Comparison of ENCODE assay signal across 11 cellular contexts in genomic region chr2:120546077-120546864, GRCh38.
DNase-seq lines count a peak whose midpoint lies in the region; ATAC-seq, FAIRE-seq and TF ChIP-seq lines count a peak whose summit lies in the region.
"Had no signal": no experiment of that assay in that cellular context is flagged by ENCODE, and none has a peak within 500 bp of the region (broad histone marks: within the 10 kb centered on the region; RNA-seq: fewer than 3 reads in every experiment).

No MANE protein-coding gene starts in this region.

- H3K9me3 ChIP-seq in HepG2 (ENCODE audit: low read length) (no peaks in the 10 kb centered on the region), upper lobe of right lung (no peaks in the 10 kb centered on the region)
- H3K9me3 ChIP-seq: adrenal gland had no signal

- BruUV-seq in HepG2 (replicated peaks; lab: Mats Ljungman, UMichigan): TSS peak; percentile 98

- H3K4me3 ChIP-seq in bronchial epithelial cell (ENCODE audit: low read depth, low read length) (no peak overlapping the region), HepG2 (replicated peaks in 1 of 3; ENCODE audit: insufficient read depth in 1 of 3, low read depth in 2 of 3, low read length in 3 of 3) (peak overlapping the region; percentile 22 to 53 (median 30)), upper lobe of right lung (no peak overlapping the region)
- H3K4me3 ChIP-seq: adrenal gland had no signal

- no peaks in the 10 kb centered on the region for H3K79me2 ChIP-seq in HepG2 (ENCODE audit: insufficient read depth, low read length)

- TF ChIP-seq EP300 in HepG2 (IDR thresholded peaks at IDR 0.05; ENCODE audit: low read depth in 2 of 2, low read length in 2 of 2): peak in 1 of 2 experiments; percentile 80; a peak in 2 of 4 replicates
- TF ChIP-seq EP300 in HepG2 (CRISPR knock-in tag; IDR thresholded peaks at IDR 0.05; ENCODE audit: borderline replicate concordance): peak; percentile 61; the same call in 1 of the 2 replicates

- H3K27ac ChIP-seq in HepG2 (ENCODE audit: extremely low read length, insufficient read depth, low read length): peak overlapping the region; percentile 83
- H3K27ac ChIP-seq in upper lobe of right lung: no peak overlapping the region
- H3K27ac ChIP-seq: adrenal gland had no signal

- peak; percentile 19 to 46; a peak in 2 of 4 replicates for TF ChIP-seq POLR2A in HepG2 (IDR thresholded peaks at IDR 0.05; ENCODE audit: insufficient read depth in 1 of 2, low read depth in 2 of 2, low read length in 2 of 2)

- no peaks in the 10 kb centered on the region for H3K27me3 ChIP-seq in bronchial epithelial cell (ENCODE audit: control insufficient read depth, insufficient read depth, low read length)
- no peaks in the 10 kb centered on the region for H3K27me3 ChIP-seq in HepG2 (ENCODE audit: control insufficient read depth in 1 of 2, insufficient read depth in 2 of 2, low read length in 2 of 2)
- no peaks in the 10 kb centered on the region for H3K27me3 ChIP-seq in upper lobe of right lung
- H3K27me3 ChIP-seq: adrenal gland had no signal

- peak overlapping the region; percentile 3 for H2AFZ ChIP-seq in HepG2 (ENCODE audit: low read length)

- 11% methylated on average over 21 of the region's 27 CpGs for WGBS in HepG2 (ENCODE audit: low lambda C conversion rate)

- CTCF ChIA-PET in HepG2 (lab: Yijun Ruan, JAX; ENCODE audit: low intra/inter-chr PET ratio, low total read pairs): no interaction called here

- peak; percentile 20 for DNase-seq in SIG-M5 treated with dmso at 0.1 percent for 504 hours (lab: John Stamatoyannopoulos, UW; ENCODE audit: unreplicated experiment)
- no peak for DNase-seq in SIG-M5 (lab: John Stamatoyannopoulos, UW)
- peak; percentile 88 for DNase-seq in bronchial epithelial cell (ENCODE audit: low read depth)
- DNase-seq in HepG2 (ENCODE audit: low spot score): peak; percentile 97
- no peak for DNase-seq in upper lobe of right lung
- DNase-seq in NK-92 (lab: John Stamatoyannopoulos, UW; ENCODE audit: unreplicated experiment): no peak
- no peak for DNase-seq in NCI-H2029 (lab: John Stamatoyannopoulos, UW)

- TF ChIP-seq CTCF in bronchial epithelial cell (IDR thresholded peaks at IDR 0.05; ENCODE audit: insufficient read depth, low read length, severe bottlenecking): no peak
- peak; percentile 27; the same call in 1 of the 2 replicates for TF ChIP-seq CTCF in HepG2 (CRISPR knock-in tag; IDR thresholded peaks at IDR 0.05)
- TF ChIP-seq CTCF in upper lobe of right lung (IDR thresholded peaks at IDR 0.05): no peak

- intact Hi-C loops in HepG2 (cut with micrococcal nuclease; ENCODE audit: unreplicated experiment): no loop called here
- intact Hi-C loops in upper lobe of right lung (cut with DNase I): no loop called here

- peaks cover 100% of the 10 kb centered on the region for H3K4me1 ChIP-seq in HepG2 (ENCODE audit: insufficient read depth, low read length)
- H3K4me1 ChIP-seq in upper lobe of right lung: peaks cover 2% of the 10 kb centered on the region

- H3K9ac ChIP-seq in HepG2 (ENCODE audit: insufficient read depth, low read depth, low read length): peak overlapping the region; percentile 72

- no peaks in the 10 kb centered on the region for H4K20me1 ChIP-seq in HepG2 (ENCODE audit: insufficient read depth, low read length)

- peak; percentile 82 for ATAC-seq in HepG2
- ATAC-seq in upper lobe of right lung: peak; percentile 55
- ATAC-seq in GM19467 (IDR thresholded peaks at IDR 0.05; ENCODE audit: unreplicated experiment): no peak

- H3K36me3 ChIP-seq in bronchial epithelial cell (ENCODE audit: control insufficient read depth, insufficient read depth, low read length) (no peaks in the 10 kb centered on the region), HepG2 (replicated peaks in 1 of 2; ENCODE audit: control insufficient read depth in 1 of 2, insufficient read depth in 2 of 2, low read length in 2 of 2) (no peaks in the 10 kb centered on the region), upper lobe of right lung (no peaks in the 10 kb centered on the region)
- H3K36me3 ChIP-seq: adrenal gland had no signal

- FAIRE-seq in bronchial epithelial cell (lab: Jason Lieb, UNC) (no peak), HepG2 (lab: Jason Lieb, UNC) (peak; percentile 23)
- FAIRE-seq: A204.1, TTC549 had no signal

- TF ChIP-seq RAD21 in HepG2 (CRISPR knock-in tag; IDR thresholded peaks at IDR 0.05): peak; percentile 38; the same call in 1 of the 2 replicates

- peak overlapping the region; percentile 70 for H3K4me2 ChIP-seq in HepG2 (ENCODE audit: low read depth, low read length)

- POLR2A ChIA-PET in HepG2 (lab: Yijun Ruan, JAX): interaction anchor here (0.9 to 3.8 kb wide), 12 partner anchors 8 to 123 kb away, joined by 3 to 74 read pairs (median 4); no protein-coding TSS in a partner anchor

- in situ Hi-C loops in HepG2 (cut with HindIII; ENCODE audit: extremely low pct_ligation_motif_present, low pct_unique_long_range_greater_than_20kb): no loop called here

TF ChIP-seq in HepG2, 621 proteins besides CTCF, POLR2A, EP300 and RAD21 (continues in another document):
- TF ChIP-seq TAF15 (IDR thresholded peaks at IDR 0.05; ENCODE audit: low read depth, low read length, poor library complexity, severe bottlenecking): no peak
- TF ChIP-seq REST (IDR thresholded peaks at IDR 0.05; ENCODE audit: borderline replicate concordance in 1 of 2, low read depth in 1 of 2, low read length in 2 of 2): 0 out of 4 replicates have a peak, but pooled peaks of 1 of the 2 experiments have one; percentile 20
- no peak for TF ChIP-seq GLMP (CRISPR knock-in tag; IDR thresholded peaks at IDR 0.05; ENCODE audit: borderline replicate concordance)
- TF ChIP-seq MLXIP (CRISPR knock-in tag; IDR thresholded peaks at IDR 0.05; ENCODE audit: borderline replicate concordance): peak; percentile 43; the same call in 1 of the 2 replicates

Comparison
In these comparisons a context has a peak if more than half of its experiments do, and no peak if none do; other contexts are left out.
1. DNase-seq: peak in SIG-M5 treated with dmso at 0.1 percent for 504 hours (single experiment), bronchial epithelial cell (single experiment) and HepG2 (single experiment); none in SIG-M5 (single experiment), upper lobe of right lung (single experiment), NK-92 (single experiment) and NCI-H2029 (single experiment).
2. H3K4me3 ChIP-seq: peak in HepG2 (3 of 3); none in bronchial epithelial cell (single experiment) and upper lobe of right lung (single experiment).